5 cellular contexts compared by ENCODE assay signal in the genomic region with DNA sequence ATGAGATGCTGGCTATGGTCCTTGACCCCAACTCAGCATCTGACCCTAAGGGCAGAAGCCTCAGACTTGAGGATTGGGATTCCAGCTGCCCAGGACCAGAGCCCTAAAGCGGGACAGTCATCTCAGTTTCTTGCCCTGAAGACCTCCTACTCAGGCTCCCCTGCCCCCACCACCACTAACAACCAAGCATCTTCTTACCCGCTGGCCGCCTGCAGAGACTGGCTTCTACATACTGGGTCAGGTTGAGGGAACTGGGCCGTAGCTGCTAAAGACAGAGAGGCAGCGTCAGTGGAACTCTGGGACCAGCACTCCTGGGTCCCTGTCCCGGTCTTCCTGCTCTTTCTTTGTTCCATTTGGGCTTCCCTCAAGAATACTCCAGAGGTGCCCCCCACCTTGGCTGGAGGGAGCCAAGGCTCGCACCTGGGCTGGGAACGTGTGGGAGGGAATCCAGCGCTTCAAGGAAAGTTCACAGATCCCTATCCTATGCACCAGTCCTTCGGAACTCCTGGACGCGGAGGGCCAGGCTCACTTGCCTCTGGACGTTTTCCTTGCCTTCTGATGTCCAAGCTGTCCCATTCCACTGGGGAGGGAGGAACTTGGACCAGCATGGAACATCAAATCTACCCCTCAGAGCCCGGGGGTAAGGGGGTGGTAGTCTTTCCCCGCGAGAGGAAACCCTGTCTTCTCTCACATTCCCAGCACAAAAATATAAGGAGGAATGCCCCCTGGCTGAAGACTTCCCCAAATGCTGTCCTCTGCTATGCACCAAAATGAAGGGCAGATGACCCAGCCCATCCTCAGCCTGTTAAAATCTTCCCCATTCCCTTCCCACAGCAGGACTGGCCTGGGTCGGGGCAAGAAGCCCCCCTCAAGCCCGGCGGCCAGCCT. TPM values are rescaled to one million over a fixed set of nuclear protein-coding genes. Genes with fewer than 3 reads are reported as not detected.
DNase-seq lines count a peak whose midpoint lies in the region; ATAC-seq and TF ChIP-seq lines count a peak whose summit lies in the region.

No MANE protein-coding gene starts in this region.

- 40% methylated on average over 5 of the region's 19 CpGs for WGBS in suprapubic skin

- H3K27ac ChIP-seq in SK-N-MC: peak overlapping the region; percentile 27; the same call in 1 of the 2 replicates
- H3K27ac ChIP-seq in suprapubic skin: peak overlapping the region; percentile 99

- H3K36me3 ChIP-seq in SK-N-MC (ENCODE audit: insufficient read depth, low read length) (peaks cover 5% of the 10 kb centered on the region; the same call in 1 of the 2 replicates), suprapubic skin (peaks cover 15% of the 10 kb centered on the region)

- peaks cover 94% of the 10 kb centered on the region for H3K4me1 ChIP-seq in suprapubic skin

- peak overlapping the region; percentile 76 for H3K9ac ChIP-seq in SK-N-MC (ENCODE audit: insufficient read length)

- no peak for ATAC-seq in GM21367 (IDR thresholded peaks at IDR 0.05; ENCODE audit: unreplicated experiment)

- H3K4me3 ChIP-seq in SK-N-MC: peak overlapping the region; percentile 93
- peak overlapping the region; percentile 82 to 94 for H3K4me3 ChIP-seq in foreskin fibroblast (ENCODE audit: low read depth in 1 of 2, low read length in 2 of 2)
- peak overlapping the region; percentile 68 for H3K4me3 ChIP-seq in suprapubic skin

- TF ChIP-seq EP300 in suprapubic skin (IDR thresholded peaks at IDR 0.05): no peak

- TF ChIP-seq POLR2A in suprapubic skin (IDR thresholded peaks at IDR 0.05): no peak

- TF ChIP-seq CTCF in foreskin fibroblast (IDR thresholded peaks at IDR 0.05; ENCODE audit: low read depth, low read length): no peak
- no peak for TF ChIP-seq CTCF in suprapubic skin (IDR thresholded peaks at IDR 0.05)

- no peaks in the 10 kb centered on the region for H3K27me3 ChIP-seq in suprapubic skin

- DNase-seq in SK-N-MC (ENCODE audit: low read depth, low spot score) (no peak), foreskin fibroblast (peak in 1 of 2 donors; percentile 33), suprapubic skin (ENCODE audit: low spot score in 2 of 2) (no peak), NCI-H526 (lab: John Stamatoyannopoulos, UW) (no peak)

- H3K9me3 ChIP-seq in SK-N-MC (ENCODE audit: low read depth, low read length) (no peaks in the 10 kb centered on the region), suprapubic skin (no peaks in the 10 kb centered on the region)

RNA-seq across cellular contexts. Expression of gene RARG, which starts 0.8 kb away (rescaled TPM):
- 100 to 1,000 TPM; 140 to 198 (median 172) TPM for total RNA-seq in suprapubic skin

RNA-seq across cellular contexts. Expression of gene ITGB7, which starts 24.2 kb away (rescaled TPM):
- 10 to 100 TPM in 1 of 4 donors, 1 to 10 TPM in 3; 2.9 to 29.1 (median 6.8) TPM for total RNA-seq in suprapubic skin

RNA-seq across cellular contexts. Expression of gene ESPL1, which starts 36.9 kb away (rescaled TPM):
- total RNA-seq in suprapubic skin: 10 to 100 TPM in 1 of 4 donors, 1 to 10 TPM in 3; 5.7 to 10.6 (median 6.1) TPM

RNA-seq across cellular contexts. Expression of gene CSAD, which starts 50.5 kb away (rescaled TPM):
- total RNA-seq in suprapubic skin: 100 to 1,000 TPM in 1 of 4 donors, 10 to 100 TPM in 3; 35.6 to 175 (median 56.7) TPM

RNA-seq across cellular contexts. Expression of gene ZNF740, which starts 50.7 kb away (rescaled TPM):
- total RNA-seq in suprapubic skin: 10 to 100 TPM in 3 of 4 donors, 1 to 10 TPM in 1; 5.9 to 38.9 (median 15.2) TPM
